15 cellular contexts compared by ENCODE assay signal in the genomic region with DNA sequence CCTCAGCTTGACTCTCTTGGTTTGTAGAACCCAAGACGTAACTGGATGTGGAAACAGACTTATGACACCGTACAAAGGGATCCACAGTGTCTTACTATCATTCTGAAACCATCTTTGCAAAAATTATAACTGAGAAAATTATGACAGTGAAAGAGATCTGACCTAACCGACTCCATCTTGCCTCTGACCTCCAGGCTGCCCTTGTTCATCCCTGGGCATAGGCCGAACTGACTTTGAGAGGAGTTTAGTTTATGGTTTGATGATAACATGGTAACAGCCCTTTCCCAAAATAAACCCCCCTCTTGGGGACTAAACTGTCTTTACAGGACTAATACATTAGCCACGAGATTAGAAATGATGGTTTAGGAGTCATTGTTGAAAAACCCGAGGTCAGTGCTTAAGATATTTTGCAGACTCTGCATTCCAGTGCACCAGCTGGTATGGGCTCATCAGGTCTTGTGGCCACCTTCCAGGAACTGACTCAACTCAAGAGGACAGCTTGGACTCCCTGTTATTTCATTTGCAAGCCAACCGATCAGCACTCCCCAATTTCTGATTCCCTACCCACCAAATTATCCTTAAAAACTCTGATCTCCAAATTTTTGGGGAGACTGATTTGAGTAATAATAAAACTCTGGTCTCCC.
A peak's percentile ranks its signal among the peaks of the same experiment; 100 is the strongest.
DNase-seq lines count a peak whose midpoint lies in the region; ATAC-seq and TF ChIP-seq lines count a peak whose summit lies in the region.
"Had no signal": no experiment of that assay in that cellular context is flagged by ENCODE, and none has a peak within 500 bp of the region (broad histone marks: within the 10 kb centered on the region; RNA-seq: fewer than 3 reads in every experiment).

No MANE protein-coding gene starts in this region.

- H3K36me3 Mint-ChIP-seq in nephron progenitor cell (ENCODE audit: low read depth), result no peaks in the 10 kb centered on the region

- no peak overlapping the region for H3K4me3 Mint-ChIP-seq in nephron progenitor cell

- peaks cover 29% of the 10 kb centered on the region for H3K9me3 Mint-ChIP-seq in nephron progenitor cell

- no peak overlapping the region for H3K27ac Mint-ChIP-seq in nephron progenitor cell
- H3K27ac Mint-ChIP-seq: activated T-helper 2 cell treated with anti-CD3 and anti-CD28 coated beads, Interferon-gamma antibody, Interleukin-2, Interleukin-4, amounts not matched to agents 10 μg/mL and 5 μg/mL and 100 μg/mL, durations not matched to agents 14 hours and 24 hours and 36 hours had no signal

- H3K27me3 Mint-ChIP-seq in nephron progenitor cell (ENCODE audit: low read depth, poor library complexity), result peaks cover 10% of the 10 kb centered on the region

- no peak for ATAC-seq in GM19023 (IDR thresholded peaks at IDR 0.05; ENCODE audit: unreplicated experiment)
- ATAC-seq: GM12878 had no signal

- TF ChIP-seq CTCF in HFF-Myc (IDR thresholded peaks at IDR 0.05; ENCODE audit: low read depth, low read length, missing control alignments), result no peak
- TF ChIP-seq CTCF in foreskin fibroblast (IDR thresholded peaks at IDR 0.05; ENCODE audit: low read depth, low read length), result no peak
- no peak for TF ChIP-seq CTCF in nephron progenitor cell (IDR thresholded peaks at IDR 0.05)

- peak; percentile 27 for DNase-seq in ACHN
- DNase-seq in HFF-Myc (ENCODE audit: extremely low read depth, low read depth), result peak; percentile 4
- DNase-seq in amniotic stem cell (lab: John Stamatoyannopoulos, UW), result peak; percentile 0
- DNase-seq in foreskin fibroblast, result peak; percentile 67 to 69
- no peak for DNase-seq in AML-193 (lab: John Stamatoyannopoulos, UW)
- no peak for DNase-seq in NCI-H82 treated with DMSO at 0.1 percent for 48 hours (lab: John Stamatoyannopoulos, UW; ENCODE audit: unreplicated experiment)
- DNase-seq in nephron progenitor cell, result no peak
- DNase-seq: activated CD4-positive, alpha-beta T cell treated with anti-CD3 and anti-CD28 coated beads, Interleukin-2, amount 50 U/mL, for 48 hours; DMS153; NCI-H2029; NCI-H774; SHP77 had no signal

- in situ Hi-C loops in ACHN (cut with HindIII; ENCODE audit: low pct_ligation_motif_present, low pct_unique_long_range_greater_than_20kb, low sequenced_read_pairs), result no loop called here

- H3K4me1 Mint-ChIP-seq in nephron progenitor cell, result peaks cover 11% of the 10 kb centered on the region

- H3K4me3 ChIP-seq in HFF-Myc (replicated peaks; ENCODE audit: low read depth, low read length) (no peak overlapping the region), foreskin fibroblast (ENCODE audit: low read depth in 1 of 2, low read length in 2 of 2) (no peak overlapping the region)
- H3K4me3 ChIP-seq: GM12878 had no signal

Comparison
In these comparisons a context has a peak if more than half of its experiments do, and no peak if none do; other contexts are left out.
1. DNase-seq: peak in ACHN (single experiment), HFF-Myc (single experiment), amniotic stem cell (single experiment) and foreskin fibroblast (2 of 2); none in AML-193 (0 of 2), NCI-H82 treated with DMSO at 0.1 percent for 48 hours (single experiment) and nephron progenitor cell (single experiment).